Comparison of ENCODE assay signal across 24 cellular contexts in the genomic region with DNA sequence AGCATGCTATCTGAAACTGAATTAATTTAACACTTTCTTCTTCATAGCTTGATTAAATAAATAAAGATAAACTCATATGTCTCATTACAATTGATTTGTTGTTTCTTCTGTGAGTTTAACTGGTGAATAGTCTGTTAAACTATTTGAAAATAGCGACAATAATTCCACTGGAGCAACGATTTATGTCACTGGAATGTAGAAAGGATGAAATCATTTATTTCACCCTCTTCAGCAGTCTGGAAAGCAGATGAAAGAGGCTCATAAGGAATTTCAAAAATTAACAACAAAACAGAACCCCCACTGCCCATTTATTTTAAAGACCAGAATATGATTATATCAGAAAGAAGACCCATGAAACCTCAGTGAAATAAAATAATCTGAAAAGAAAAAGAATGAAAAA.
"Had no signal": no experiment of that assay in that cellular context is flagged by ENCODE, and none has a peak within 500 bp of the region (broad histone marks: within the 10 kb centered on the region; RNA-seq: fewer than 3 reads in every experiment).

No MANE protein-coding gene starts in this region.

- ATAC-seq: activated CD8-positive, alpha-beta T cell treated with anti-CD3 and anti-CD28 coated beads for 36 hours; activated T-cell treated with anti-CD3 and anti-CD28 coated beads, Interleukin-2, amount 50 U/mL, for 4 hours; activated T-helper 17 cell treated with anti-CD3 and anti-CD28 coated beads, Interleukin-2, amount 50 U/mL, for 72 hours; gastroesophageal sphincter; mucosa of descending colon; natural killer cell treated with Interleukin-12 subunit alpha and Interleukin-12 subunit beta and Interleukin-15 and Interleukin-18, amount 100 ng/mL, for 72 hours; WTC11 had no signal

- H2AFZ ChIP-seq: hepatocyte had no signal

- H3K4me3 ChIP-seq: colonic mucosa, dorsolateral prefrontal cortex, gastroesophageal sphincter, hepatocyte, left ventricle myocardium inferior, lung, mucosa of descending colon, right atrium auricular region, spleen, tibial nerve had no signal

- H3K36me3 ChIP-seq: colonic mucosa, gastroesophageal sphincter, left ventricle myocardium inferior, right atrium auricular region, spleen, tibial nerve had no signal

- DNase-seq: activated CD4-positive, alpha-beta T cell treated with anti-CD3 and anti-CD28 coated beads for 1 hour; activated CD4-positive, alpha-beta T cell treated with anti-CD3 and anti-CD28 coated beads, Interleukin-2, amount 10 ng/mL, durations not matched to agents 7 days and 5 days; activated CD8-positive, alpha-beta T cell treated with anti-CD3 and anti-CD28 coated beads for 36 hours; activated gamma-delta T cell treated with Interleukin-2 at 50 U/mL for 16 hours; activated naive CD4-positive, alpha-beta T cell treated with anti-CD3 and anti-CD28 coated beads, Interleukin-2, amount 50 U/mL, for 16 hours; activated T-cell treated with anti-CD3 and anti-CD28 coated beads, Interleukin-2, amount 50 U/mL, for 4 hours; amygdala; colonic mucosa; dorsolateral prefrontal cortex; effector memory CD4-positive, alpha-beta T cell; islet precursor cell; left ventricle myocardium inferior; mucosa of descending colon; spleen; stimulated activated CD4-positive, alpha-beta T cell treated with anti-CD3 and anti-CD28 coated beads, Interleukin-2, amount 100 ng/mL, for 48 hours; stimulated activated naive CD4-positive, alpha-beta T cell treated with Interleukin-2 at 50 U/mL for 16 hours had no signal

- H3K9me3 ChIP-seq: colonic mucosa, gastroesophageal sphincter, right atrium auricular region, tibial nerve had no signal

- H3K27ac ChIP-seq: colonic mucosa, dorsolateral prefrontal cortex, gastroesophageal sphincter, hepatocyte, left ventricle myocardium inferior, right atrium auricular region, spleen, tibial nerve had no signal

- H3K4me1 ChIP-seq: colonic mucosa, gastroesophageal sphincter, left ventricle myocardium inferior, right atrium auricular region, spleen, tibial nerve had no signal

- H3K27me3 ChIP-seq: colonic mucosa, dorsolateral prefrontal cortex, gastroesophageal sphincter, hepatocyte, right atrium auricular region, spleen, tibial nerve had no signal

- H3K4me2 ChIP-seq: hepatocyte had no signal

- H3K79me2 ChIP-seq: hepatocyte had no signal
